Comparison of ENCODE assay signal across 13 cellular contexts in genomic region chr11:120425527-120425926, GRCh38.
"Had no signal": no experiment of that assay in that cellular context is flagged by ENCODE, and none has a peak within 500 bp of the region (broad histone marks: within the 10 kb centered on the region; RNA-seq: fewer than 3 reads in every experiment).

No MANE protein-coding gene starts in this region.

- DNase-seq: activated CD4-positive, alpha-beta T cell treated with anti-CD3 and anti-CD28 coated beads, Interleukin-2, amount 10 ng/mL, durations not matched to agents 24 days and 14 days; activated gamma-delta T cell; brain microvascular endothelial cell; cerebellar nuclear complex; dorsolateral prefrontal cortex; hypothalamus; kidney glomerular epithelial cell; retina; T-helper 9 cell; tibial artery had no signal

- H3K4me3 Mint-ChIP-seq: activated CD4-positive, alpha-beta T cell treated with anti-CD3 and anti-CD28 coated beads, Interleukin-2, amount 10 ng/mL, durations not matched to agents 24 days and 14 days; activated naive CD8-positive, alpha-beta T cell; mesothelial cell of epicardium; WTC11 had no signal

- H3K4me1 Mint-ChIP-seq: mesothelial cell of epicardium, WTC11 had no signal

- H3K9me3 Mint-ChIP-seq: activated CD4-positive, alpha-beta T cell treated with anti-CD3 and anti-CD28 coated beads, Interleukin-2, amount 10 ng/mL, durations not matched to agents 24 days and 14 days; mesothelial cell of epicardium; WTC11 had no signal

- ATAC-seq: WTC11 had no signal

- H3K27me3 Mint-ChIP-seq: activated CD4-positive, alpha-beta T cell treated with anti-CD3 and anti-CD28 coated beads, Interleukin-2, amount 10 ng/mL, durations not matched to agents 24 days and 14 days had no signal

- H3K27ac Mint-ChIP-seq: activated CD4-positive, alpha-beta T cell treated with anti-CD3 and anti-CD28 coated beads, Interleukin-2, amount 10 ng/mL, durations not matched to agents 24 days and 14 days; activated naive CD8-positive, alpha-beta T cell; mesothelial cell of epicardium had no signal
